ENCODE assay signal across 8 cellular contexts in genomic region chr19:1865172-1866010, GRCh38. TPM values are rescaled to one million over a fixed set of nuclear protein-coding genes. Genes with fewer than 3 reads are reported as not detected.
DNase-seq lines count a peak whose midpoint lies in the region; ATAC-seq, FAIRE-seq and TF ChIP-seq lines count a peak whose summit lies in the region.

No MANE protein-coding gene starts in this region.

- WGBS in HepG2 (ENCODE audit: low lambda C conversion rate) = 76% methylated on average over 13 of the region's 17 CpGs

- H3K36me3 Mint-ChIP-seq in activated T-cell treated with anti-CD3 and anti-CD28 coated beads, Interleukin-2, amount 50 U/mL, for 4 hours (ENCODE audit: insufficient read depth) = no peaks in the 10 kb centered on the region
- H3K36me3 Mint-ChIP-seq in activated naive CD8-positive, alpha-beta T cell treated with anti-CD3 and anti-CD28 coated beads, Interleukin-2, amount 50 U/mL, for 24 hours (ENCODE audit: low read depth) = peaks cover 6% of the 10 kb centered on the region

- no peak overlapping the region for H2AFZ ChIP-seq in HepG2 (ENCODE audit: low read length)

- TF ChIP-seq CTCF in HepG2 (CRISPR knock-in tag; IDR thresholded peaks at IDR 0.05) = no peak
- no peak for TF ChIP-seq CTCF in thoracic aorta (IDR thresholded peaks at IDR 0.05)

- in situ Hi-C loops in HepG2 (cut with HindIII; ENCODE audit: extremely low pct_ligation_motif_present, low pct_unique_long_range_greater_than_20kb) = no loop called here

- H3K4me3 ChIP-seq in HepG2 (replicated peaks in 1 of 3; ENCODE audit: insufficient read depth in 1 of 3, low read depth in 2 of 3, low read length in 3 of 3) (peak overlapping the region; percentile 73 to 98 (median 82); a peak in 5 of 6 replicates), thoracic aorta (peak overlapping the region; percentile 93)

- peaks cover 24% of the 10 kb centered on the region for H3K79me2 ChIP-seq in HepG2 (ENCODE audit: insufficient read depth, low read length)

- POLR2A ChIA-PET in HepG2 (lab: Yijun Ruan, JAX) = interaction anchor here (0.6 to 1.7 kb wide), 15 partner anchors 10 to 465 kb away, joined by 3 to 13 read pairs (median 5); partner anchors contain the start of genes ABHD17A, ADAT3 and SCAMP4

- H3K9me3 Mint-ChIP-seq in activated T-cell treated with anti-CD3 and anti-CD28 coated beads, Interleukin-2, amount 50 U/mL, for 4 hours = no peaks in the 10 kb centered on the region
- H3K9me3 Mint-ChIP-seq in activated naive CD8-positive, alpha-beta T cell treated with anti-CD3 and anti-CD28 coated beads, Interleukin-2, amount 50 U/mL, for 24 hours = no peaks in the 10 kb centered on the region

- peak overlapping the region; percentile 98 for H3K27ac ChIP-seq in HepG2 (ENCODE audit: extremely low read length, insufficient read depth, low read length)
- H3K27ac ChIP-seq in thoracic aorta = peak overlapping the region; percentile 68 to 86

- no peak for ATAC-seq in activated T-cell treated with anti-CD3 and anti-CD28 coated beads, Interleukin-2, amount 50 U/mL, for 4 hours
- ATAC-seq in activated naive CD8-positive, alpha-beta T cell treated with anti-CD3 and anti-CD28 coated beads, Interleukin-2, amount 50 U/mL, for 24 hours = no peak
- ATAC-seq in HepG2 = no peak
- ATAC-seq in thoracic aorta (ENCODE audit: insufficient number of reproducible peaks, low FRiP score, low read depth) = no peak
- no peak for ATAC-seq in GM21576 (IDR thresholded peaks at IDR 0.05; ENCODE audit: unreplicated experiment)

- H3K4me1 ChIP-seq in HepG2 (ENCODE audit: insufficient read depth, low read length) = peaks cover 62% of the 10 kb centered on the region
- H3K4me1 ChIP-seq in thoracic aorta (ENCODE audit: control insufficient read depth in 1 of 2, low read depth in 2 of 2) = peaks cover 19 to 29% of the 10 kb centered on the region in 2 donors

- no peaks in the 10 kb centered on the region for H3K9me3 ChIP-seq in HepG2 (ENCODE audit: low read length)
- H3K9me3 ChIP-seq in thoracic aorta = no peaks in the 10 kb centered on the region

- peak overlapping the region; percentile 89 for H3K9ac ChIP-seq in HepG2 (ENCODE audit: insufficient read depth, low read depth, low read length)

- peaks cover 19% of the 10 kb centered on the region for H3K4me1 Mint-ChIP-seq in activated T-cell treated with anti-CD3 and anti-CD28 coated beads, Interleukin-2, amount 50 U/mL, for 4 hours (ENCODE audit: low read depth)
- H3K4me1 Mint-ChIP-seq in activated naive CD8-positive, alpha-beta T cell treated with anti-CD3 and anti-CD28 coated beads, Interleukin-2, amount 50 U/mL, for 24 hours = peaks cover 28% of the 10 kb centered on the region

- TF ChIP-seq EP300 in HepG2 (IDR thresholded peaks at IDR 0.05; ENCODE audit: low read depth in 2 of 2, low read length in 2 of 2) (no peak), HepG2 (CRISPR knock-in tag; IDR thresholded peaks at IDR 0.05; ENCODE audit: borderline replicate concordance) (no peak)

- H3K4me3 Mint-ChIP-seq in activated T-cell treated with anti-CD3 and anti-CD28 coated beads, Interleukin-2, amount 50 U/mL, for 4 hours = peak overlapping the region; percentile 84
- peak overlapping the region; percentile 75 for H3K4me3 Mint-ChIP-seq in activated naive CD8-positive, alpha-beta T cell treated with anti-CD3 and anti-CD28 coated beads, Interleukin-2, amount 50 U/mL, for 24 hours

- BruUV-seq in HepG2 (replicated peaks; lab: Mats Ljungman, UMichigan) = no TSS peak

- no peak for FAIRE-seq in HepG2 (lab: Jason Lieb, UNC)

- H3K27me3 ChIP-seq in HepG2 (ENCODE audit: control insufficient read depth in 1 of 2, insufficient read depth in 2 of 2, low read length in 2 of 2) = no peaks in the 10 kb centered on the region; a peak in 1 of 5 replicates
- no peaks in the 10 kb centered on the region for H3K27me3 ChIP-seq in thoracic aorta (replicated peaks; ENCODE audit: insufficient read depth)

- peak overlapping the region; percentile 94 for H3K4me2 ChIP-seq in HepG2 (ENCODE audit: low read depth, low read length)

- H3K27ac Mint-ChIP-seq in activated naive CD8-positive, alpha-beta T cell treated with anti-CD3 and anti-CD28 coated beads, Interleukin-2, amount 50 U/mL, for 24 hours = peak overlapping the region; percentile 73

- intact Hi-C loops in HepG2 (cut with micrococcal nuclease; ENCODE audit: unreplicated experiment) = no loop called here

- no peak; a peak in 1 of 4 replicates for TF ChIP-seq POLR2A in HepG2 (IDR thresholded peaks at IDR 0.05; ENCODE audit: insufficient read depth in 1 of 2, low read depth in 2 of 2, low read length in 2 of 2)

- peaks cover 10% of the 10 kb centered on the region; the same call in 1 of the 2 replicates for H4K20me1 ChIP-seq in HepG2 (ENCODE audit: insufficient read depth, low read length)

- no peaks in the 10 kb centered on the region for H3K36me3 ChIP-seq in HepG2 (replicated peaks in 1 of 2; ENCODE audit: control insufficient read depth in 1 of 2, insufficient read depth in 2 of 2, low read length in 2 of 2)
- H3K36me3 ChIP-seq in thoracic aorta = no peaks in the 10 kb centered on the region

- no peak for DNase-seq in activated T-cell treated with anti-CD3 and anti-CD28 coated beads, Interleukin-2, amount 50 U/mL, for 4 hours
- no peak for DNase-seq in activated T-cell treated with anti-CD3 and anti-CD28 coated beads, Interleukin-2, amount 50 U/mL, for 48 hours
- no peak for DNase-seq in activated naive CD8-positive, alpha-beta T cell treated with anti-CD3 and anti-CD28 coated beads, Interleukin-2, amount 50 U/mL, for 24 hours
- DNase-seq in HepG2 (ENCODE audit: low spot score) (no peak), thoracic aorta (ENCODE audit: low spot score) (no peak), glomerular visceral epithelial cell (ENCODE audit: extremely low spot score) (no peak), NCI-H2029 (lab: John Stamatoyannopoulos, UW) (no peak)

- H3K27me3 Mint-ChIP-seq in activated T-cell treated with anti-CD3 and anti-CD28 coated beads, Interleukin-2, amount 50 U/mL, for 4 hours (ENCODE audit: low read depth) = no peaks in the 10 kb centered on the region
- H3K27me3 Mint-ChIP-seq in activated naive CD8-positive, alpha-beta T cell treated with anti-CD3 and anti-CD28 coated beads, Interleukin-2, amount 50 U/mL, for 24 hours = no peaks in the 10 kb centered on the region

- CTCF ChIA-PET in HepG2 (lab: Yijun Ruan, JAX; ENCODE audit: low intra/inter-chr PET ratio, low total read pairs) = interaction anchor here (1.2 kb wide), 1 partner anchor 17 kb away, joined by 3 read pairs; the partner anchor contains the start of gene REXO1

- no peak for TF ChIP-seq RAD21 in HepG2 (CRISPR knock-in tag; IDR thresholded peaks at IDR 0.05)

RNA-seq across cellular contexts. Expression of gene KLF16, which starts 2.0 kb away (rescaled TPM):
- total RNA-seq in activated T-cell treated with anti-CD3 and anti-CD28 coated beads, Interleukin-2, amount 50 U/mL, for 4 hours = 10 to 100 TPM; 64.0 to 71.0 (median 69.1) TPM
- total RNA-seq in HepG2 (2016; rRNA removed; fragmentation: Illumina TruSeq; extraction: Trizol) (6.2 and 6.7 TPM in 2 replicates), thoracic aorta (10 to 100 TPM in 1 of 2 donors, 1 to 10 TPM in 1; 7.7 to 11.0 TPM)
- 2.1 and 2.2 TPM in 2 replicates for total RNA-seq in HepG2 (2016; cell fraction: cytosol; rRNA removed; fragmentation: Illumina TruSeq; extraction: Trizol; ENCODE audit: low read depth)
- total RNA-seq in HepG2 (2016; cell fraction: insoluble cytoplasmic fraction; rRNA removed; fragmentation: Illumina TruSeq; extraction: Trizol) = 5.5 and 5.9 TPM in 2 replicates
- 8.3 and 8.9 TPM in 2 replicates for total RNA-seq in HepG2 (2016; cell fraction: membrane; rRNA removed; fragmentation: Illumina TruSeq; extraction: Trizol)
- 4.0 and 4.8 TPM in 2 replicates for total RNA-seq in HepG2 (2016; cell fraction: nucleus; rRNA removed; fragmentation: Illumina TruSeq; extraction: Trizol)
- 3.5 and 4.7 TPM in 2 replicates for polyA plus RNA-seq in HepG2 (2011; rRNA removed)
- 3.7 and 7.0 TPM in 2 replicates for polyA plus RNA-seq in HepG2 (2011; cell fraction: cytosol; rRNA removed)
- polyA plus RNA-seq in HepG2 (2011; cell fraction: nucleus; rRNA removed) = 16.7 and 31.9 TPM in 2 replicates
- 8.3 and 9.4 TPM in 2 replicates for polyA plus RNA-seq in HepG2 (2012)
- 3.2 and 3.4 TPM in 2 replicates for polyA plus RNA-seq in HepG2 (2016; cell fraction: cytosol; fragmentation: Illumina TruSeq; extraction: Trizol; ENCODE audit: low read depth)
- polyA plus RNA-seq in HepG2 (2016; cell fraction: insoluble cytoplasmic fraction; fragmentation: Illumina TruSeq; extraction: Trizol; ENCODE audit: low read depth) = 12.0 and 14.3 TPM in 2 replicates
- 8.9 and 9.3 TPM in 2 replicates for polyA plus RNA-seq in HepG2 (2016; cell fraction: membrane; fragmentation: Illumina TruSeq; extraction: Trizol; ENCODE audit: low read depth)
- polyA plus RNA-seq in HepG2 (2016; cell fraction: nucleus; fragmentation: Illumina TruSeq; extraction: Trizol; ENCODE audit: insufficient read depth, low read depth) = 11.4 and 12.0 TPM in 2 replicates
- 3.1 and 9.7 TPM in 2 replicates for polyA minus RNA-seq in HepG2 (2011; rRNA and poly(A)+ RNA removed; ENCODE audit: low replicate concordance)
- 8.9 and 15.3 TPM in 2 replicates for polyA minus RNA-seq in HepG2 (2011; cell fraction: cytosol; rRNA and poly(A)+ RNA removed)
- polyA minus RNA-seq in HepG2 (2011; cell fraction: nucleus; rRNA and poly(A)+ RNA removed) = 2.1 and 2.2 TPM in 2 replicates

RNA-seq across cellular contexts. Expression of gene REXO1, which starts 17.1 kb away (rescaled TPM):
- total RNA-seq in activated T-cell treated with anti-CD3 and anti-CD28 coated beads, Interleukin-2, amount 50 U/mL, for 4 hours = 10 to 100 TPM; 91.5 to 95.0 (median 94.4) TPM
- 3.0 and 5.0 TPM in 2 replicates for total RNA-seq in HepG2 (2016; rRNA removed; fragmentation: Illumina TruSeq; extraction: Trizol)
- total RNA-seq in HepG2 (2016; cell fraction: cytosol; rRNA removed; fragmentation: Illumina TruSeq; extraction: Trizol; ENCODE audit: low read depth) = 1.1 and 3.2 TPM in 2 replicates
- 4.1 and 5.2 TPM in 2 replicates for total RNA-seq in HepG2 (2016; cell fraction: insoluble cytoplasmic fraction; rRNA removed; fragmentation: Illumina TruSeq; extraction: Trizol)
- 3.9 and 4.2 TPM in 2 replicates for total RNA-seq in HepG2 (2016; cell fraction: membrane; rRNA removed; fragmentation: Illumina TruSeq; extraction: Trizol)
- 6.0 and 7.6 TPM in 2 replicates for total RNA-seq in HepG2 (2016; cell fraction: nucleus; rRNA removed; fragmentation: Illumina TruSeq; extraction: Trizol)
- 11.2 and 13.0 TPM in 2 replicates for polyA plus RNA-seq in HepG2 (2011; rRNA removed)
- polyA plus RNA-seq in HepG2 (2011; cell fraction: cytosol; rRNA removed) = 8.7 and 9.8 TPM in 2 replicates
- 91.1 and 123 TPM in 2 replicates for polyA plus RNA-seq in HepG2 (2011; cell fraction: nucleus; rRNA removed)
- 13.8 and 15.4 TPM in 2 replicates for polyA plus RNA-seq in HepG2 (2012)
- 1.7 and 1.8 TPM in 2 replicates for polyA plus RNA-seq in HepG2 (2016; cell fraction: cytosol; fragmentation: Illumina TruSeq; extraction: Trizol; ENCODE audit: low read depth)
- 7.3 and 10.0 TPM in 2 replicates for polyA plus RNA-seq in HepG2 (2016; cell fraction: insoluble cytoplasmic fraction; fragmentation: Illumina TruSeq; extraction: Trizol; ENCODE audit: low read depth)
- polyA plus RNA-seq in HepG2 (2016; cell fraction: membrane; fragmentation: Illumina TruSeq; extraction: Trizol; ENCODE audit: low read depth) = 5.1 and 5.3 TPM in 2 replicates
- 39.5 and 44.1 TPM in 2 replicates for polyA plus RNA-seq in HepG2 (2016; cell fraction: nucleus; fragmentation: Illumina TruSeq; extraction: Trizol; ENCODE audit: insufficient read depth, low read depth)
- polyA minus RNA-seq in HepG2 (2011; rRNA and poly(A)+ RNA removed; ENCODE audit: low replicate concordance) = 16.3 and 19.1 TPM in 2 replicates
- polyA minus RNA-seq in HepG2 (2011; cell fraction: cytosol; rRNA and poly(A)+ RNA removed) = 5.5 and 7.7 TPM in 2 replicates
- 9.3 and 10.8 TPM in 2 replicates for polyA minus RNA-seq in HepG2 (2011; cell fraction: nucleus; rRNA and poly(A)+ RNA removed)
- 10 to 100 TPM; 18.2 to 24.5 TPM for total RNA-seq in thoracic aorta

RNA-seq across cellular contexts. Expression of gene ABHD17A, which starts 19.9 kb away (rescaled TPM):
- 100 to 1,000 TPM; 109 to 135 (median 117) TPM for total RNA-seq in activated T-cell treated with anti-CD3 and anti-CD28 coated beads, Interleukin-2, amount 50 U/mL, for 4 hours
- 27.9 and 40.8 TPM in 2 replicates for total RNA-seq in HepG2 (2016; rRNA removed; fragmentation: Illumina TruSeq; extraction: Trizol)
- 52.2 and 64.4 TPM in 2 replicates for total RNA-seq in HepG2 (2016; cell fraction: cytosol; rRNA removed; fragmentation: Illumina TruSeq; extraction: Trizol; ENCODE audit: low read depth)
- total RNA-seq in HepG2 (2016; cell fraction: insoluble cytoplasmic fraction; rRNA removed; fragmentation: Illumina TruSeq; extraction: Trizol) = 24.0 and 37.3 TPM in 2 replicates
- total RNA-seq in HepG2 (2016; cell fraction: membrane; rRNA removed; fragmentation: Illumina TruSeq; extraction: Trizol) = 65.2 and 82.2 TPM in 2 replicates
- 17.1 and 19.3 TPM in 2 replicates for total RNA-seq in HepG2 (2016; cell fraction: nucleus; rRNA removed; fragmentation: Illumina TruSeq; extraction: Trizol)
- polyA plus RNA-seq in HepG2 (2011; rRNA removed) = 27.7 and 44.6 TPM in 2 replicates
- 25.9 and 53.1 TPM in 2 replicates for polyA plus RNA-seq in HepG2 (2011; cell fraction: cytosol; rRNA removed)
- polyA plus RNA-seq in HepG2 (2011; cell fraction: nucleus; rRNA removed) = 72.5 and 83.8 TPM in 2 replicates
- 11.9 and 16.2 TPM in 2 replicates for polyA plus RNA-seq in HepG2 (2012)
- polyA plus RNA-seq in HepG2 (2016; cell fraction: cytosol; fragmentation: Illumina TruSeq; extraction: Trizol; ENCODE audit: low read depth) = 51.0 and 62.5 TPM in 2 replicates
- 25.3 and 27.0 TPM in 2 replicates for polyA plus RNA-seq in HepG2 (2016; cell fraction: insoluble cytoplasmic fraction; fragmentation: Illumina TruSeq; extraction: Trizol; ENCODE audit: low read depth)
- 54.6 and 60.4 TPM in 2 replicates for polyA plus RNA-seq in HepG2 (2016; cell fraction: membrane; fragmentation: Illumina TruSeq; extraction: Trizol; ENCODE audit: low read depth)
- polyA plus RNA-seq in HepG2 (2016; cell fraction: nucleus; fragmentation: Illumina TruSeq; extraction: Trizol; ENCODE audit: insufficient read depth, low read depth) = 38.7 and 42.0 TPM in 2 replicates
- 15.0 and 50.9 TPM in 2 replicates for polyA minus RNA-seq in HepG2 (2011; rRNA and poly(A)+ RNA removed; ENCODE audit: low replicate concordance)
- 17.2 and 18.0 TPM in 2 replicates for polyA minus RNA-seq in HepG2 (2011; cell fraction: cytosol; rRNA and poly(A)+ RNA removed)
- 5.7 and 5.8 TPM in 2 replicates for polyA minus RNA-seq in HepG2 (2011; cell fraction: nucleus; rRNA and poly(A)+ RNA removed)
- total RNA-seq in thoracic aorta = 100 to 1,000 TPM in 1 of 2 donors, 10 to 100 TPM in 1; 96.8 to 143 TPM

RNA-seq across cellular contexts. Expression of gene ADAT3, which starts 39.8 kb away (rescaled TPM):
- 1 to 10 TPM; 7.3 to 7.8 (median 7.7) TPM for total RNA-seq in activated T-cell treated with anti-CD3 and anti-CD28 coated beads, Interleukin-2, amount 50 U/mL, for 4 hours
- total RNA-seq in HepG2 (2016; rRNA removed; fragmentation: Illumina TruSeq; extraction: Trizol) = 2.0 and 3.5 TPM in 2 replicates
- 0.79 and 0.81 TPM in 2 replicates for total RNA-seq in HepG2 (2016; cell fraction: cytosol; rRNA removed; fragmentation: Illumina TruSeq; extraction: Trizol; ENCODE audit: low read depth)
- total RNA-seq in HepG2 (2016; cell fraction: insoluble cytoplasmic fraction; rRNA removed; fragmentation: Illumina TruSeq; extraction: Trizol) = 1.7 and 3.1 TPM in 2 replicates
- total RNA-seq in HepG2 (2016; cell fraction: membrane; rRNA removed; fragmentation: Illumina TruSeq; extraction: Trizol) = 1.7 and 2.1 TPM in 2 replicates
- 1.5 and 1.9 TPM in 2 replicates for total RNA-seq in HepG2 (2016; cell fraction: nucleus; rRNA removed; fragmentation: Illumina TruSeq; extraction: Trizol)
- polyA plus RNA-seq in HepG2 (2011; rRNA removed) = 0.95 and 1.4 TPM in 2 replicates
- polyA plus RNA-seq in HepG2 (2011; cell fraction: cytosol; rRNA removed) = 0.94 and 1.7 TPM in 2 replicates
- 6.4 and 7.8 TPM in 2 replicates for polyA plus RNA-seq in HepG2 (2011; cell fraction: nucleus; rRNA removed)
- 1.3 and 1.7 TPM in 2 replicates for polyA plus RNA-seq in HepG2 (2012)
- polyA plus RNA-seq in HepG2 (2016; cell fraction: cytosol; fragmentation: Illumina TruSeq; extraction: Trizol; ENCODE audit: low read depth) = 0.68 TPM in 2 replicates
- 2.8 and 3.5 TPM in 2 replicates for polyA plus RNA-seq in HepG2 (2016; cell fraction: insoluble cytoplasmic fraction; fragmentation: Illumina TruSeq; extraction: Trizol; ENCODE audit: low read depth)
- 1.1 and 1.4 TPM in 2 replicates for polyA plus RNA-seq in HepG2 (2016; cell fraction: membrane; fragmentation: Illumina TruSeq; extraction: Trizol; ENCODE audit: low read depth)
- polyA plus RNA-seq in HepG2 (2016; cell fraction: nucleus; fragmentation: Illumina TruSeq; extraction: Trizol; ENCODE audit: insufficient read depth, low read depth) = 5.0 and 6.1 TPM in 2 replicates
- polyA minus RNA-seq in HepG2 (2011; rRNA and poly(A)+ RNA removed; ENCODE audit: low replicate concordance) = 2.1 and 3.8 TPM in 2 replicates
- polyA minus RNA-seq in HepG2 (2011; cell fraction: cytosol; rRNA and poly(A)+ RNA removed) = 1.3 and 1.6 TPM in 2 replicates
- 2.3 and 2.6 TPM in 2 replicates for polyA minus RNA-seq in HepG2 (2011; cell fraction: nucleus; rRNA and poly(A)+ RNA removed)
- total RNA-seq in thoracic aorta = 1 to 10 TPM; 3.9 to 8.4 TPM

RNA-seq across cellular contexts. Expression of gene SCAMP4, which starts 39.8 kb away (rescaled TPM):
- total RNA-seq in activated T-cell treated with anti-CD3 and anti-CD28 coated beads, Interleukin-2, amount 50 U/mL, for 4 hours = 10 to 100 TPM; 37.2 to 40.3 (median 39.4) TPM
- total RNA-seq in HepG2 (2016; rRNA removed; fragmentation: Illumina TruSeq; extraction: Trizol) = 10.8 and 13.7 TPM in 2 replicates
- total RNA-seq in HepG2 (2016; cell fraction: cytosol; rRNA removed; fragmentation: Illumina TruSeq; extraction: Trizol; ENCODE audit: low read depth) = 4.4 and 5.1 TPM in 2 replicates
- total RNA-seq in HepG2 (2016; cell fraction: insoluble cytoplasmic fraction; rRNA removed; fragmentation: Illumina TruSeq; extraction: Trizol) = 9.1 and 12.6 TPM in 2 replicates
- 10.1 and 10.7 TPM in 2 replicates for total RNA-seq in HepG2 (2016; cell fraction: membrane; rRNA removed; fragmentation: Illumina TruSeq; extraction: Trizol)
- 24.2 and 31.8 TPM in 2 replicates for total RNA-seq in HepG2 (2016; cell fraction: nucleus; rRNA removed; fragmentation: Illumina TruSeq; extraction: Trizol)
- polyA plus RNA-seq in HepG2 (2011; rRNA removed) = 10.7 and 12.8 TPM in 2 replicates
- 7.6 and 8.7 TPM in 2 replicates for polyA plus RNA-seq in HepG2 (2011; cell fraction: cytosol; rRNA removed)
- polyA plus RNA-seq in HepG2 (2011; cell fraction: nucleus; rRNA removed) = 43.5 and 55.3 TPM in 2 replicates
- polyA plus RNA-seq in HepG2 (2012) = 21.8 and 32.2 TPM in 2 replicates
- polyA plus RNA-seq in HepG2 (2016; cell fraction: cytosol; fragmentation: Illumina TruSeq; extraction: Trizol; ENCODE audit: low read depth) = 5.1 and 6.4 TPM in 2 replicates
- 10.3 and 13.4 TPM in 2 replicates for polyA plus RNA-seq in HepG2 (2016; cell fraction: insoluble cytoplasmic fraction; fragmentation: Illumina TruSeq; extraction: Trizol; ENCODE audit: low read depth)
- 11.5 and 11.6 TPM in 2 replicates for polyA plus RNA-seq in HepG2 (2016; cell fraction: membrane; fragmentation: Illumina TruSeq; extraction: Trizol; ENCODE audit: low read depth)
- polyA plus RNA-seq in HepG2 (2016; cell fraction: nucleus; fragmentation: Illumina TruSeq; extraction: Trizol; ENCODE audit: insufficient read depth, low read depth) = 69.4 and 71.5 TPM in 2 replicates
- 14.8 and 32.0 TPM in 2 replicates for polyA minus RNA-seq in HepG2 (2011; rRNA and poly(A)+ RNA removed; ENCODE audit: low replicate concordance)
- polyA minus RNA-seq in HepG2 (2011; cell fraction: cytosol; rRNA and poly(A)+ RNA removed) = 35.3 TPM in 2 replicates
- polyA minus RNA-seq in HepG2 (2011; cell fraction: nucleus; rRNA and poly(A)+ RNA removed) = 13.2 and 15.5 TPM in 2 replicates
- total RNA-seq in thoracic aorta = 10 to 100 TPM; 44.1 to 73.7 TPM
